In the genomic region with DNA sequence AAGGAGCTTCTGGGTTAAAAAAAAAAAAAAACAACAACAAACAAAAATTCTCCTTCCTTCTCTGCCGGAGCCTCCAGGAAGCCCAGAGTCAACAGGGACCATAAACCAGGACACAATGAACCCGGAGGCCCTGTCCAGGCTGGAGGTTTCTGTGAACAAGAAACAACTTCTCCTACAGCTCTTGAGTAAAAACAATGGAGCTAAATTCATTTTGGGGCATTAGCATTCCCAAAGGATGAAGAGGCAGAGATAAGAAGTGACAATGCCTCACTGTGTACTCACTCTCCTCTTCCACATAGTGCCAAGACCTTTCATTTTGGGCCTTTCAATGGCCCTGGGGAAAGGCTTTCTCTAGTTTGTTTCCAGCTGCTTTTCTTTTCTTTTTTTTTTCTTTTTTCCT, we compare ENCODE assay signal across 1 cellular context.
TF ChIP-seq lines count a peak whose summit lies in the region.

No MANE protein-coding gene starts in this region.

TF ChIP-seq in IMR-90, 13 proteins besides CTCF, POLR2A, EP300 and RAD21:
- TF ChIP-seq CEBPB (IDR thresholded peaks at IDR 0.05; ENCODE audit: low read depth, low read length): no peak
- TF ChIP-seq BHLHE40 (IDR thresholded peaks at IDR 0.05; ENCODE audit: low read depth, low read length): no peak
